Comparison of ENCODE assay signal across 8 cellular contexts in the genomic region with DNA sequence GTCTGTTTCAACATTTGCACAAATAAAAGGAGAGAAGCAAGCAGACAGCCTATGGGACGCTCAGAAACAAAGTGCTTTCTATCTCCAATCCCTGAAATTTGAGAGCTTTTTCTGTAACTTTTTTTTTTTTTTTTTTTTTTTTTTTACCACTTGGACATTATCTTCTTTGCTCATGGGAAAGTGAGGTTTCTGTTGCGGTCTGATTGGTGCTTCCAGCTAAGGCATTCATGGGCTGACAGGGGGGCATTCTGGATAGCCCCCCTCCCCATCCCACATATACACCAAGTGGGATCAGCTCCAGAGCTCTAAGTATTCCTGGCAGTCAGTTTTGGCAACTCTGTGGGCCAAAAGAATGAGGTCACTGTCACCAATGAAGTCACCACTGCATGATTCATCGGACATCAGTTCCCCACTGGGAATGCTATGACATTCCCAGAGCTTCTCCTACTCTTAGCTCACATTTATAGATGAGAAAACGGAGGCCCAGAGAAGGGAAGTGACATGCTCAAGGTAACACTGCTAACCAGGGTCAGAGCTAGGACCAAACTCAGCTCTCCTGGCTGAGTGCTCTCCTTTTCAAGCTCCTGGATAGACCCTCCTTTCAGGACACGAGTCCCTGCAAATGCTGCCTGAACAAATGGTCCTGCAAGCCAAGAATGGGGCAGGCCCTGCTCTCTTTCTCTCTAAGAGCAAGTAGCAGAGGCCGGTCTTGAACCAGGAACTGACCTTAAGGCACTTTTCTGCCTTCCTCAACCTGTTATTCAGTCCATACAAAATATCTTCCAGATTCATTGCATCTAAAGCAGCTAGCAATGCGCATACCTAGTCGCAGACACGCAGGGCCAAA. TPM values are rescaled to one million over a fixed set of nuclear protein-coding genes. Genes with fewer than 3 reads are reported as not detected.
DNase-seq lines count a peak whose midpoint lies in the region; ATAC-seq and TF ChIP-seq lines count a peak whose summit lies in the region.

No MANE protein-coding gene starts in this region.

- no peaks in the 10 kb centered on the region for H3K27me3 ChIP-seq in adipocyte (replicated peaks; ENCODE audit: control insufficient read depth, insufficient read depth, low read length)
- H3K27me3 ChIP-seq in stomach = no peaks in the 10 kb centered on the region

- H3K36me3 ChIP-seq in adipocyte (ENCODE audit: control insufficient read depth, insufficient read depth, low read length, severe bottlenecking) (peaks cover 10% of the 10 kb centered on the region), stomach (peaks cover 0 to under 1% (median 0%) of the 10 kb centered on the region in 4 donors)

- H3K4me3 Mint-ChIP-seq in activated CD4-positive, alpha-beta T cell treated with anti-CD3 and anti-CD28 coated beads, Interleukin-2, amount 10 ng/mL, durations not matched to agents 24 days and 14 days = peak overlapping the region; percentile 91

- H3K4me3 ChIP-seq in adipocyte (ENCODE audit: low read length) (no peak overlapping the region), stomach (peak overlapping the region in 1 of 4 donors; percentile 52)

- H3K4me1 ChIP-seq in adipocyte (ENCODE audit: control insufficient read depth, insufficient read depth, low read length) (peaks cover 67% of the 10 kb centered on the region), stomach (peaks cover 10 to 70% (median 33%) of the 10 kb centered on the region in 4 donors)

- H3K9ac ChIP-seq in adipocyte (ENCODE audit: low read length) = peak overlapping the region; percentile 17

- H3K9me3 ChIP-seq in adipocyte (ENCODE audit: control insufficient read depth, low read length) (no peaks in the 10 kb centered on the region), stomach (no peaks in the 10 kb centered on the region)

- no peak for TF ChIP-seq EP300 in stomach (IDR thresholded peaks at IDR 0.05)

- ATAC-seq in HG02884 (IDR thresholded peaks at IDR 0.05; ENCODE audit: unreplicated experiment) (no peak), HG02798 (IDR thresholded peaks at IDR 0.05; ENCODE audit: poor library complexity, unreplicated experiment) (no peak)

- no peaks in the 10 kb centered on the region for H3K9me3 Mint-ChIP-seq in activated CD4-positive, alpha-beta T cell treated with anti-CD3 and anti-CD28 coated beads, Interleukin-2, amount 10 ng/mL, durations not matched to agents 24 days and 14 days

- intact Hi-C loops in activated CD4-positive, alpha-beta T cell treated with anti-CD3 and anti-CD28 coated beads, Interleukin-2, amount 10 ng/mL, durations not matched to agents 24 days and 14 days (cut with micrococcal nuclease) = no loop called here
- intact Hi-C loops in stomach (cut with DNase I; ENCODE audit: low total_unique reads) = no loop called here

- TF ChIP-seq CTCF in stomach (IDR thresholded peaks at IDR 0.05) = no peak

- no peak overlapping the region for H3K27ac Mint-ChIP-seq in activated CD4-positive, alpha-beta T cell treated with anti-CD3 and anti-CD28 coated beads, Interleukin-2, amount 10 ng/mL, durations not matched to agents 24 days and 14 days

- peak overlapping the region; percentile 9 to 94 (median 88) for H3K27ac ChIP-seq in stomach

- H3K27me3 Mint-ChIP-seq in activated CD4-positive, alpha-beta T cell treated with anti-CD3 and anti-CD28 coated beads, Interleukin-2, amount 10 ng/mL, durations not matched to agents 24 days and 14 days = peaks cover 10% of the 10 kb centered on the region

- H3K4me1 Mint-ChIP-seq in activated CD4-positive, alpha-beta T cell treated with anti-CD3 and anti-CD28 coated beads, Interleukin-2, amount 10 ng/mL, durations not matched to agents 24 days and 14 days = peaks cover 39% of the 10 kb centered on the region

- TF ChIP-seq POLR2A in stomach (IDR thresholded peaks at IDR 0.05) = no peak

- H3K36me3 Mint-ChIP-seq in activated CD4-positive, alpha-beta T cell treated with anti-CD3 and anti-CD28 coated beads, Interleukin-2, amount 10 ng/mL, durations not matched to agents 24 days and 14 days (ENCODE audit: low read depth) = peaks cover 2% of the 10 kb centered on the region

- WGBS in stomach, 5 donors = 65 to 87% (median 79%) methylated on average over 9 of the region's 9 CpGs

- peak; percentile 56 for DNase-seq in activated CD4-positive, alpha-beta T cell treated with anti-CD3 and anti-CD28 coated beads, Interleukin-2, amount 10 ng/mL, durations not matched to agents 24 days and 14 days
- no peak for DNase-seq in activated CD4-positive, alpha-beta T cell treated with anti-CD3 and anti-CD28 coated beads, Interleukin-2, amount 50 U/mL, for 1 hour
- DNase-seq in adipocyte (ENCODE audit: low read depth) = peak; percentile 57
- peak; percentile 57 for DNase-seq in hepatic stellate cell (ENCODE audit: low spot score)
- no peak for DNase-seq in stomach
- no peak for DNase-seq in NCI-H1930 (lab: John Stamatoyannopoulos, UW)

RNA-seq across cellular contexts. Expression of a gene that starts 1.6 kb away (rescaled TPM):
- total RNA-seq in activated CD4-positive, alpha-beta T cell treated with anti-CD3 and anti-CD28 coated beads, Interleukin-2, amount 10 ng/mL, durations not matched to agents 24 days and 14 days = 10.6 and 12.6 TPM in 2 replicates
- total RNA-seq in stomach = 100 to 1,000 TPM in 1 of 5 donors, 10 to 100 TPM in 3, 1 to 10 TPM in 1; 4.9 to 102 (median 92.0) TPM
- polyA plus RNA-seq in stomach = 10 to 100 TPM; 22.4 to 48.0 (median 37.9) TPM

RNA-seq across cellular contexts. Expression of a gene that starts 1.7 kb away (rescaled TPM):
- total RNA-seq in activated CD4-positive, alpha-beta T cell treated with anti-CD3 and anti-CD28 coated beads, Interleukin-2, amount 10 ng/mL, durations not matched to agents 24 days and 14 days = 5.3 and 6.1 TPM in 2 replicates
- 10 to 100 TPM in 2 of 5 donors, 1 to 10 TPM in 1, under 1 TPM in 1, not detected in 1; 0.89 to 38.2 (median 10.0) TPM for total RNA-seq in stomach
- polyA plus RNA-seq in stomach = 1 to 10 TPM; 2.0 to 4.9 (median 2.8) TPM

Comparison
In these comparisons a context has a peak if more than half of its experiments do, and no peak if none do; other contexts are left out.
1. DNase-seq: peak in activated CD4-positive, alpha-beta T cell treated with anti-CD3 and anti-CD28 coated beads, Interleukin-2, amount 10 ng/mL, durations not matched to agents 24 days and 14 days (single experiment), adipocyte (single experiment) and hepatic stellate cell (single experiment); none in activated CD4-positive, alpha-beta T cell treated with anti-CD3 and anti-CD28 coated beads, Interleukin-2, amount 50 U/mL, for 1 hour (single experiment), stomach (single experiment) and NCI-H1930 (0 of 2).